Comparison of ENCODE assay signal across 1 cellular context in the genomic region with DNA sequence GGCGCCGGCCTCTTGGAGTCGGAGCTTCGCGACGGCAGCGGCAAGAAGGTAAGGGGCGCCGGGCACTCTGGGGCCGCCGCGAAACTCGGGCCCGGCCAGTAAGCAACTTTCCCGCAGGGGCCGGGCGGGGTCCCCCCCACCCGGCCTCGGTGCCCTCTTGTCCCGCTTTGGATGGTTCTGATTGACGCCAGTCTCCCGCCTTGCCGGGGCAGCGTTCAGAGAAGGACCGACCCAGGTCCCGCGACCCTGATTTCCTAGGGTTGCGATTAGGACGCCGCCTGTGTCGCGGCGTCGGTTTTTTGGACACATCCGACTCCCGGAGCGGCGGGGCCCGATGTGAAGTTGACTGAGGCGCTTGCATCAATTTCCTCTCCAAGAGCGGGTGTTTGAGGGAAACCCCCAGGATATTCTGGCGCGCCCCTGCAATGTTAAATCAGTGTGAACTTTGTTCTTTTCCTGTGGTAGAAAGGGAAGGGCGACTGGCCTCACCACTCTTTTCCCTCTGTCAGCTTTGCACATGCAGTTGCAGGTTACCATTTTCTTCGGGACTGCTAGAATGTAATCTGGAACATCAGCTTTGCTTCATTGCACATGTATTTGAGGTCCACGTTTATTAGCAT.
TF ChIP-seq lines count a peak whose summit lies in the region.

No MANE protein-coding gene starts in this region.

TF ChIP-seq in endothelial cell of umbilical vein, 7 proteins besides CTCF, POLR2A, EP300 and RAD21:
- TF ChIP-seq POLR2AphosphoS5 (IDR thresholded peaks at IDR 0.05; ENCODE audit: insufficient read depth, low read depth, low read length) = no peak
